15 cellular contexts compared by ENCODE assay signal in the genomic region with DNA sequence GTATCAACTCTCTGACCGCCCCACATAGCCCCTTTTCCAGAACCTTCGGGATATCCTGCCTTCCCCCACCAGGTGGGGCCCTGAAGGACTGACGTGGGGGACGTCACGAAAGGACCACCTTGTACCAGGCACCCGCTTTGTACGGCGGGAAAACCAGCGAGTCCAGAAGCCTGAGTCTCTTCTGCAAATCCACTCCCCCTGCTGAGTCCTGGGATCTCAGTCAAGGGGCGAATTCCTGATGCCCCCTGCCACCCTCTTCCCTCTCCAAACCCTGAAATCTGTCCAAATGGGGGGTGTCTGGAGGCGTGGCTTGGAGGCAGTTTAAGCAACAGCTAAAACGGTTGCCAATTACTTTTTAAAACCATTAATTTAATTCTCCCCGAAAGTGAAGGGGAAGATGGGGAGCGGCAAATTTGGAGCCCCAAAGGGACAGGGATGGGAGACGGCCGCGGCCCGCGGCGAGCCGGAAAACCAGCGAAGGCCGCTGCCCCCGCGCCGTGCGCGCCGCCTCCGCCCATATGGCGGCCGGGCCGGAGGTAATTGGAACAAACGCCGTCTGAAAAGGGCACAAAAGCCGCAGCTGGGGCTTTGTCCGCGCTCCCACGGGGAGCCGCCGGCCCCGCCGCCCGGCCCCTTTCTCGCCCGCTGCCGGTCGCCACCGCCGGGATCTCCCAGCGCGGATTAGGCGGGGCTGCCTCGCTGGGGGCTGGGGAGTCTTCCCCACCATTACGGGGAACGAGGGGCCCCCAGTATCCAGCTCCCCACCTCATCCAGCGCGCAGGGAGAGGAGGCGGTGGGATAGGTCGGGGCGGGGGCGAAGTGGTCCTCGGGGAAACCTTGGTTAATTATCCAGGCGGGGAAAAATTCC. TPM values are rescaled to one million over a fixed set of nuclear protein-coding genes. Genes with fewer than 3 reads are reported as not detected.
A peak's percentile ranks its signal among the peaks of the same experiment; 100 is the strongest.
DNase-seq lines count a peak whose midpoint lies in the region; ATAC-seq, FAIRE-seq and TF ChIP-seq lines count a peak whose summit lies in the region.
"Had no signal": no experiment of that assay in that cellular context is flagged by ENCODE, and none has a peak within 500 bp of the region (broad histone marks: within the 10 kb centered on the region; RNA-seq: fewer than 3 reads in every experiment).

No MANE protein-coding gene starts in this region.

- in situ Hi-C loops in K562 (cut with MboI), result no loop called here

- POLR2A ChIA-PET in K562 (lab: Yijun Ruan, JAX), result interaction anchor here (0.7 kb wide), 1 partner anchor 269 kb away, joined by 4 read pairs; no protein-coding TSS in a partner anchor
- POLR2A ChIA-PET in activated CD4-positive, alpha-beta memory T cell treated with anti-CD3 and anti-CD28 coated beads, Interleukin-2, amount 10 ng/mL, durations not matched to agents 7 days and 5 days (lab: Charles Lee), result no interaction called here

- H3K4me3 ChIP-seq in GM23338 (peak overlapping the region; percentile 58), K562 (0 out of 2 replicates have a peak overlapping the region, but pooled peaks have one; percentile 8), neural cell (ENCODE audit: low read length) (peak overlapping the region; percentile 58)
- H3K4me3 ChIP-seq: colonic mucosa had no signal

- no peaks in the 10 kb centered on the region; the same call in 2 of the 3 replicates for H3K36me3 Mint-ChIP-seq in GM23338 (ENCODE audit: low read depth)
- H3K36me3 Mint-ChIP-seq in activated CD4-positive, alpha-beta memory T cell treated with anti-CD3 and anti-CD28 coated beads, Interleukin-2, amount 10 ng/mL, durations not matched to agents 7 days and 5 days (ENCODE audit: low read depth), result peaks cover 8% of the 10 kb centered on the region
- H3K36me3 Mint-ChIP-seq: natural killer cell had no signal

- TF ChIP-seq POLR2A in K562 (conservative IDR thresholded peaks at IDR 0.05), result no peak

- H3K4me1 Mint-ChIP-seq in GM23338, result peaks cover 39% of the 10 kb centered on the region
- H3K4me1 Mint-ChIP-seq in activated CD4-positive, alpha-beta memory T cell treated with anti-CD3 and anti-CD28 coated beads, Interleukin-2, amount 10 ng/mL, durations not matched to agents 7 days and 5 days, result peaks cover 23% of the 10 kb centered on the region

- no peaks in the 10 kb centered on the region for H3K9me2 ChIP-seq in GM23338 (ENCODE audit: insufficient read depth)
- no peaks in the 10 kb centered on the region for H3K9me2 ChIP-seq in neural cell (ENCODE audit: insufficient read depth, low read length)

- H3K4me2 ChIP-seq in GM23338 (peak overlapping the region; percentile 89), K562 (ENCODE audit: insufficient read depth, low read length) (no peak overlapping the region; the same call in none of the 2 replicates), neural cell (ENCODE audit: low read length) (no peak overlapping the region)

- H3K4me3 Mint-ChIP-seq in GM23338, result peak overlapping the region; percentile 64
- H3K4me3 Mint-ChIP-seq in activated CD4-positive, alpha-beta memory T cell treated with anti-CD3 and anti-CD28 coated beads, Interleukin-2, amount 10 ng/mL, durations not matched to agents 7 days and 5 days, result no peak overlapping the region
- H3K4me3 Mint-ChIP-seq: activated T-helper 1 cell treated with anti-CD3 and anti-CD28 coated beads, Interleukin-12 subunit alpha, Interleukin-12 subunit beta, Interleukin-2, Interleukin-4 antibody, amounts not matched to agents 30 ng/mL and 10 ng/mL and 1 ng/mL, durations not matched to agents 14 hours and 24 hours and 36 hours had no signal

- ATAC-seq in GM23338, result peak; percentile 1; the same call in 2 of the 3 replicates
- 0 out of 3 replicates have a peak, but pooled peaks have one; percentile 5 for ATAC-seq in K562
- ATAC-seq: natural killer cell had no signal

- peak overlapping the region; percentile 81 for H2AFZ ChIP-seq in GM23338
- H2AFZ ChIP-seq in K562 (ENCODE audit: low read depth, low read length), result peak overlapping the region; percentile 3
- H2AFZ ChIP-seq in neural cell (ENCODE audit: low read depth, low read length), result no peak overlapping the region

- H3K9me3 Mint-ChIP-seq in GM23338, result 0 out of 3 replicates have a peak, but pooled peaks cover 3% of the 10 kb centered on the region
- H3K9me3 Mint-ChIP-seq in activated CD4-positive, alpha-beta memory T cell treated with anti-CD3 and anti-CD28 coated beads, Interleukin-2, amount 10 ng/mL, durations not matched to agents 7 days and 5 days, result no peaks in the 10 kb centered on the region
- H3K9me3 Mint-ChIP-seq: activated T-helper 1 cell treated with anti-CD3 and anti-CD28 coated beads, Interleukin-12 subunit alpha, Interleukin-12 subunit beta, Interleukin-2, Interleukin-4 antibody, amounts not matched to agents 30 ng/mL and 10 ng/mL and 1 ng/mL, durations not matched to agents 14 hours and 24 hours and 36 hours; natural killer cell had no signal

- peaks cover 50% of the 10 kb centered on the region for H3K4me1 ChIP-seq in GM23338 (ENCODE audit: insufficient read depth)
- peaks cover 0 to 56% of the 10 kb centered on the region in 2 experiments; a peak in 3 of 5 replicates for H3K4me1 ChIP-seq in K562 (replicated peaks in 1 of 2; ENCODE audit: control insufficient read depth in 2 of 2, insufficient read depth in 2 of 2, low read length in 2 of 2)
- H3K4me1 ChIP-seq: colonic mucosa had no signal

- BruUV-seq in K562 (replicated peaks; lab: Mats Ljungman, UMichigan), result no TSS peak

- H3K9ac ChIP-seq in K562 (ENCODE audit: insufficient read depth in 1 of 2, low read depth in 2 of 2, low read length in 2 of 2) (peak overlapping the region in 1 of 2 experiments; percentile 64; a peak in 2 of 4 replicates), neural cell (ENCODE audit: low read length) (peak overlapping the region; percentile 34)

- peaks cover 12% of the 10 kb centered on the region for H3F3A ChIP-seq in GM23338 (replicated peaks; ENCODE audit: low read depth)
- no peaks in the 10 kb centered on the region for H3F3A ChIP-seq in neural cell (ENCODE audit: insufficient read depth, low read length, poor library complexity, severe bottlenecking)

- TF ChIP-seq EP300 in K562 (IDR thresholded peaks at IDR 0.05; ENCODE audit: low read length), result no peak
- TF ChIP-seq EP300 in neural cell (conservative IDR thresholded peaks at IDR 0.05; ENCODE audit: poor library complexity, severe bottlenecking), result no peak

- no peak overlapping the region for H3K27ac Mint-ChIP-seq in GM23338
- H3K27ac Mint-ChIP-seq in activated CD4-positive, alpha-beta memory T cell treated with anti-CD3 and anti-CD28 coated beads, Interleukin-2, amount 10 ng/mL, durations not matched to agents 7 days and 5 days, result no peak overlapping the region
- H3K27ac Mint-ChIP-seq: natural killer cell had no signal

- no peaks in the 10 kb centered on the region for H3K79me2 ChIP-seq in GM23338 (replicated peaks; ENCODE audit: insufficient read depth)
- H3K79me2 ChIP-seq in K562 (ENCODE audit: control insufficient read depth, insufficient read depth, low read length), result no peaks in the 10 kb centered on the region
- no peaks in the 10 kb centered on the region for H3K79me2 ChIP-seq in neural cell (replicated peaks; ENCODE audit: insufficient read depth, low read length)

- TF ChIP-seq RAD21 in K562 (CRISPR knock-in tag; conservative IDR thresholded peaks at IDR 0.05 in 1 of 2, IDR thresholded peaks at IDR 0.05 in 1 of 2) (no peak), neural cell (conservative IDR thresholded peaks at IDR 0.05) (no peak)

- CTCF ChIA-PET in K562 (lab: Yijun Ruan, JAX; ENCODE audit: low intra/inter-chr PET ratio), result interaction anchor here (0.6 kb wide), 1 partner anchor 446 kb away, joined by 4 read pairs; no protein-coding TSS in a partner anchor
- CTCF ChIA-PET in activated CD4-positive, alpha-beta memory T cell treated with anti-CD3 and anti-CD28 coated beads, Interleukin-2, amount 10 ng/mL, durations not matched to agents 7 days and 5 days (lab: Charles Lee), result no interaction called here

- H3K27ac ChIP-seq in GM23338 (ENCODE audit: low read depth) (no peak overlapping the region), K562 (ENCODE audit: extremely low read depth, low read depth, low read length) (no peak overlapping the region), neural cell (ENCODE audit: low read length) (no peak overlapping the region)
- H3K27ac ChIP-seq: colonic mucosa had no signal

- DNase-seq in NCI-H1417 (lab: John Stamatoyannopoulos, UW), result peak in 2 of 3 experiments; percentile 43 to 49
- DNase-seq in NCI-H1417 treated with DMSO at 0.1 percent for 48 hours (lab: John Stamatoyannopoulos, UW), result no peak
- peak; percentile 44 for DNase-seq in GM23338 (ENCODE audit: low spot score)
- peak in 3 of 4 experiments; percentile 26 to 31 (median 28) for DNase-seq in K562 (ENCODE audit: extremely low read depth in 1 of 4, low spot score in 3 of 4)
- DNase-seq in midbrain (lab: John Stamatoyannopoulos, UW), result no peak
- DNase-seq in activated CD4-positive, alpha-beta memory T cell treated with anti-CD3 and anti-CD28 coated beads, Interleukin-2, amount 10 ng/mL, durations not matched to agents 7 days and 5 days, result no peak
- no peak for DNase-seq in germinal center (ENCODE audit: low spot score)
- DNase-seq: 8988T, colonic mucosa, natural killer cell had no signal

- H4K20me1 ChIP-seq in GM23338 (replicated peaks; ENCODE audit: insufficient read depth) (peaks cover 5% of the 10 kb centered on the region; the same call in 1 of the 2 replicates), K562 (replicated peaks; ENCODE audit: control insufficient read depth, insufficient read depth, low read length) (peaks cover 24% of the 10 kb centered on the region), neural cell (ENCODE audit: insufficient read depth) (no peaks in the 10 kb centered on the region)

- peaks cover 97% of the 10 kb centered on the region for H3K27me3 ChIP-seq in GM23338 (ENCODE audit: insufficient read depth)
- peaks cover 54 to 70% of the 10 kb centered on the region in 2 experiments for H3K27me3 ChIP-seq in K562 (ENCODE audit: control insufficient read depth in 2 of 2, insufficient read depth in 2 of 2, low read length in 2 of 2)
- H3K27me3 ChIP-seq in neural cell (ENCODE audit: insufficient read depth, low read depth, low read length), result peaks cover 66% of the 10 kb centered on the region

- TF ChIP-seq CTCF in GM23338 (conservative IDR thresholded peaks at IDR 0.05; ENCODE audit: low read depth in 2 of 2) (peak; percentile 18 to 29; a peak in 2 of 4 replicates), K562 (IDR thresholded peaks at IDR 0.05 in 2 of 3, conservative IDR thresholded peaks at IDR 0.05 in 1 of 3; ENCODE audit: insufficient read depth in 2 of 3, low read depth in 1 of 3, low read length in 3 of 3) (peak in 2 of 3 experiments; percentile 8 to 31; a peak in 1 of 6 replicates), neural cell (IDR thresholded peaks at IDR 0.05; ENCODE audit: poor library complexity, severe bottlenecking) (no peak)

- H3K27me3 Mint-ChIP-seq in GM23338 (ENCODE audit: insufficient read depth, low read depth, poor library complexity), result peaks cover 86% of the 10 kb centered on the region
- H3K27me3 Mint-ChIP-seq in activated CD4-positive, alpha-beta memory T cell treated with anti-CD3 and anti-CD28 coated beads, Interleukin-2, amount 10 ng/mL, durations not matched to agents 7 days and 5 days, result peaks cover 73% of the 10 kb centered on the region

- 7% methylated on average over 60 of the region's 64 CpGs for WGBS in K562 (ENCODE audit: insufficient coverage, low coverage, missing lambda C conversion rate)

- H3K36me3 ChIP-seq in GM23338 (ENCODE audit: insufficient read depth) (no peaks in the 10 kb centered on the region), K562 (ENCODE audit: control insufficient read depth, insufficient read depth, low read length) (no peaks in the 10 kb centered on the region), neural cell (ENCODE audit: insufficient read depth, low read length) (no peaks in the 10 kb centered on the region)
- H3K36me3 ChIP-seq: colonic mucosa had no signal

- no peaks in the 10 kb centered on the region for H3K9me1 ChIP-seq in K562 (ENCODE audit: control insufficient read depth, insufficient read depth, low read length)

- FAIRE-seq in K562 (lab: Jason Lieb, UNC), result peak; percentile 6
- FAIRE-seq: TTC549 had no signal

- H3K9me3 ChIP-seq in K562 (replicated peaks; ENCODE audit: control insufficient read depth, insufficient read depth, low read depth, low read length), result no peaks in the 10 kb centered on the region
- H3K9me3 ChIP-seq in neural cell (ENCODE audit: low read length), result peaks cover 26% of the 10 kb centered on the region
- H3K9me3 ChIP-seq: colonic mucosa had no signal

- intact Hi-C loops in K562 (cut with micrococcal nuclease), result loop anchor here (5.0 to 10.0 kb wide), 3 partner anchors 120 to 447 kb away; no protein-coding TSS in a partner anchor

RNA-seq across cellular contexts. Expression of a gene that starts 6.6 kb away (rescaled TPM):
- total RNA-seq in GM23338 (2014; rRNA removed; shearing (Covaris generic)), result not detected in 2 replicates
- polyA plus RNA-seq in GM23338 (2016; fragmentation: Nextera tagmentation; extraction: Ambion mirVana) (0.16 and 0.18 TPM in 2 replicates), K562 (2011; rRNA removed) (0.09 and 0.17 TPM in 2 replicates), K562 (2014; fragmentation: Illumina TruSeq; extraction: Trizol) (not detected in 2 replicates), K562 (2014; fragmentation: Nextera tagmentation; extraction: Ambion mirVana) (not detected), K562 (2014; rRNA removed) (0.08 TPM in 1 of 2 replicates, not detected in the other), neural cell (2.0 and 3.8 TPM in 2 replicates)
- total RNA-seq in K562 (2011; cell fraction: chromatin; rRNA removed; ENCODE audit: low replicate concordance), result 0.25 TPM in 1 of 2 replicates, not detected in the other
- 0.13 and 0.17 TPM in 2 replicates for total RNA-seq in K562 (2011; cell fraction: nucleolus; rRNA removed)
- total RNA-seq in K562 (2011; cell fraction: nucleoplasm; rRNA removed), result not detected in 2 replicates
- total RNA-seq in K562 (2014; rRNA removed) (0.05 TPM in 1 of 2 replicates, not detected in the other), K562 (2014; rRNA removed; fragmentation: Illumina TruSeq; extraction: Trizol) (not detected in 2 replicates), K562 (2015; rRNA removed; fragmentation: Illumina TruSeq; extraction: Trizol) (not detected in 2 replicates), K562 (2021) (0.04 and 0.16 TPM in 2 replicates)
- polyA plus RNA-seq in K562 (2011; cell fraction: cytosol; rRNA removed), result 0.24 and 0.64 TPM in 2 replicates
- polyA plus RNA-seq in K562 (2011; cell fraction: nucleus; rRNA removed), result 0.25 and 0.34 TPM in 2 replicates
- polyA plus RNA-seq in K562 (2012), result 0.03 and 0.08 TPM in 2 replicates
- polyA minus RNA-seq in K562 (2011; rRNA and poly(A)+ RNA removed), result not detected in 2 replicates
- polyA minus RNA-seq in K562 (2011; cell fraction: cytosol; rRNA and poly(A)+ RNA removed), result not detected in 2 replicates
- 0.13 TPM in 1 of 2 replicates, not detected in the other for polyA minus RNA-seq in K562 (2011; cell fraction: nucleus; rRNA and poly(A)+ RNA removed)
- 4.1 and 5.6 TPM in 2 replicates for polyA minus RNA-seq in neural cell
- total RNA-seq in activated CD4-positive, alpha-beta memory T cell treated with anti-CD3 and anti-CD28 coated beads, Interleukin-2, amount 10 ng/mL, durations not matched to agents 7 days and 5 days, result not detected
- total RNA-seq: activated T-helper 1 cell treated with anti-CD3 and anti-CD28 coated beads, Interleukin-12 subunit alpha, Interleukin-12 subunit beta, Interleukin-2, Interleukin-4 antibody, amounts not matched to agents 30 ng/mL and 10 ng/mL and 1 ng/mL, durations not matched to agents 14 hours and 24 hours and 36 hours; colonic mucosa; G401; H4; natural killer cell had no signal

RNA-seq across cellular contexts. Expression of a gene that starts 42.9 kb away (rescaled TPM):
- total RNA-seq in GM23338 (2014; rRNA removed; shearing (Covaris generic)), result not detected in 2 replicates
- polyA plus RNA-seq in GM23338 (2016; fragmentation: Nextera tagmentation; extraction: Ambion mirVana) (0.45 TPM in 1 of 2 replicates, not detected in the other), K562 (2011; rRNA removed) (9.8 and 10.9 TPM in 2 replicates), K562 (2014; fragmentation: Illumina TruSeq; extraction: Trizol) (3.0 and 7.1 TPM in 2 replicates), K562 (2014; fragmentation: Nextera tagmentation; extraction: Ambion mirVana) (1 to 10 TPM in 1 of 2 experiments, under 1 TPM in 1; 0.31 to 2.0 TPM), K562 (2014; rRNA removed) (11.0 and 13.4 TPM in 2 replicates), neural cell (0.54 and 2.7 TPM in 2 replicates)
- total RNA-seq in K562 (2011; cell fraction: chromatin; rRNA removed; ENCODE audit: low replicate concordance), result 3.2 and 9.7 TPM in 2 replicates
- 6.1 and 7.5 TPM in 2 replicates for total RNA-seq in K562 (2011; cell fraction: nucleolus; rRNA removed)
- 7.0 and 15.4 TPM in 2 replicates for total RNA-seq in K562 (2011; cell fraction: nucleoplasm; rRNA removed)
- total RNA-seq in K562 (2014; rRNA removed) (7.4 and 9.1 TPM in 2 replicates), K562 (2014; rRNA removed; fragmentation: Illumina TruSeq; extraction: Trizol) (1.1 and 1.7 TPM in 2 replicates), K562 (2015; rRNA removed; fragmentation: Illumina TruSeq; extraction: Trizol) (6.3 and 7.8 TPM in 2 replicates), K562 (2021) (8.4 and 9.1 TPM in 2 replicates)
- 13.4 and 29.5 TPM in 2 replicates for polyA plus RNA-seq in K562 (2011; cell fraction: cytosol; rRNA removed)
- 5.6 and 8.8 TPM in 2 replicates for polyA plus RNA-seq in K562 (2011; cell fraction: nucleus; rRNA removed)
- 15.2 and 23.6 TPM in 2 replicates for polyA plus RNA-seq in K562 (2012)
- 2.8 and 3.7 TPM in 2 replicates for polyA minus RNA-seq in K562 (2011; rRNA and poly(A)+ RNA removed)
- 5.2 and 5.9 TPM in 2 replicates for polyA minus RNA-seq in K562 (2011; cell fraction: cytosol; rRNA and poly(A)+ RNA removed)
- polyA minus RNA-seq in K562 (2011; cell fraction: nucleus; rRNA and poly(A)+ RNA removed), result 5.4 and 6.6 TPM in 2 replicates
- polyA minus RNA-seq in neural cell, result 0.49 TPM in 1 of 2 replicates, not detected in the other
- total RNA-seq in activated CD4-positive, alpha-beta memory T cell treated with anti-CD3 and anti-CD28 coated beads, Interleukin-2, amount 10 ng/mL, durations not matched to agents 7 days and 5 days, result not detected

Comparison
In these comparisons a context has a peak if more than half of its experiments do, and no peak if none do; other contexts are left out.
1. DNase-seq: peak in NCI-H1417 (2 of 3), GM23338 (single experiment) and K562 (3 of 4); none in NCI-H1417 treated with DMSO at 0.1 percent for 48 hours (single experiment), midbrain (single experiment), activated CD4-positive, alpha-beta memory T cell treated with anti-CD3 and anti-CD28 coated beads, Interleukin-2, amount 10 ng/mL, durations not matched to agents 7 days and 5 days (single experiment) and germinal center (single experiment).
2. H3K4me3 ChIP-seq: peak in every context shown above with its lines; median percentile 58 in GM23338; 58 in neural cell; 8 in K562.